Comparison of ENCODE assay signal across 35 cellular contexts in genomic region chr2:76311713-76312112, GRCh38.
"Had no signal": no experiment of that assay in that cellular context is flagged by ENCODE, and none has a peak within 500 bp of the region (broad histone marks: within the 10 kb centered on the region; RNA-seq: fewer than 3 reads in every experiment).

No MANE protein-coding gene starts in this region.

- H3K4me3 Mint-ChIP-seq: activated B cell treated with CpG ODN at 0.5 μM for 24 hours; activated CD4-positive, alpha-beta memory T cell treated with anti-CD3 and anti-CD28 coated beads for 36 hours; activated CD4-positive, alpha-beta T cell treated with anti-CD3 and anti-CD28 coated beads, Interleukin-2, amount 10 ng/mL, durations not matched to agents 24 days and 14 days; activated CD8-positive, alpha-beta T cell treated with anti-CD3 and anti-CD28 coated beads for 36 hours; activated naive CD4-positive, alpha-beta T cell treated with anti-CD3 and anti-CD28 coated beads for 36 hours; activated naive CD8-positive, alpha-beta T cell treated with anti-CD3 and anti-CD28 coated beads for 36 hours; activated T-cell treated with anti-CD3 and anti-CD28 coated beads, Interleukin-2, amount 50 U/mL, for 4 hours; activated T-cell treated with anti-CD3 and anti-CD28 coated beads, Interleukin-2, amount 50 U/mL, for 72 hours; activated T-helper 1 cell treated with anti-CD3 and anti-CD28 coated beads, Interleukin-12 subunit alpha, Interleukin-12 subunit beta, Interleukin-2, Interleukin-4 antibody, amounts not matched to agents 30 ng/mL and 10 ng/mL and 1 ng/mL, durations not matched to agents 14 hours and 24 hours and 36 hours; activated T-helper 17 cell treated with anti-CD3 and anti-CD28 coated beads, Interleukin-2, amount 50 U/mL, for 72 hours; T-helper 1 cell treated with Interleukin-12 subunit alpha and Interleukin-12 subunit beta and Interleukin-4 antibody, amounts not matched to agents 30 μg/mL and 1 μg/mL, for 36 hours; T-helper 2 cell treated with Interferon-gamma antibody and Interleukin-4, amounts not matched to agents 5 μg/mL and 100 μg/mL, for 36 hours had no signal

- H3K36me3 Mint-ChIP-seq: activated CD4-positive, alpha-beta memory T cell treated with anti-CD3 and anti-CD28 coated beads for 36 hours; activated naive CD8-positive, alpha-beta T cell treated with anti-CD3 and anti-CD28 coated beads for 36 hours had no signal

- DNase-seq: activated B cell treated with CpG ODN at 0.5 μM for 24 hours; activated CD4-positive, alpha-beta memory T cell treated with anti-CD3 and anti-CD28 coated beads for 36 hours; activated CD4-positive, alpha-beta T cell treated with anti-CD3 and anti-CD28 coated beads for 4 hours; activated CD4-positive, alpha-beta T cell treated with anti-CD3 and anti-CD28 coated beads, Interleukin-2, amount 10 ng/mL, durations not matched to agents 24 days and 14 days; activated CD4-positive, alpha-beta T cell treated with anti-CD3 and anti-CD28 coated beads, Interleukin-2, amount 50 U/mL, for 1 hour; activated CD4-positive, alpha-beta T cell treated with anti-CD3 and anti-CD28 coated beads, Interleukin-2, amount 50 U/mL, for 4 hours; activated CD4-positive, CD25-positive, alpha-beta regulatory T cell treated with anti-CD3 and anti-CD28 coated beads, Interleukin-2, amount 50 U/mL, for 72 hours; activated CD8-positive, alpha-beta memory T cell treated with anti-CD3 and anti-CD28 coated beads, Interleukin-2, amount 50 U/mL, for 4 hours; activated CD8-positive, alpha-beta T cell treated with anti-CD3 and anti-CD28 coated beads for 36 hours; activated effector memory CD4-positive, alpha-beta T cell treated with anti-CD3 and anti-CD28 coated beads, Interleukin-2, amount 50 U/mL, for 16 hours; activated gamma-delta T cell treated with Interleukin-2 at 50 U/mL for 16 hours; activated naive CD4-positive, alpha-beta T cell; activated naive CD4-positive, alpha-beta T cell treated with anti-CD3 and anti-CD28 coated beads for 36 hours; activated naive CD4-positive, alpha-beta T cell treated with anti-CD3 and anti-CD28 coated beads, Interleukin-2, amount 50 U/mL, for 16 hours; activated naive CD8-positive, alpha-beta T cell treated with anti-CD3 and anti-CD28 coated beads for 36 hours; activated T-cell treated with anti-CD3 and anti-CD28 coated beads for 4 hours; activated T-cell treated with anti-CD3 and anti-CD28 coated beads, Interleukin-2, amount 50 U/mL, for 1 hour; activated T-cell treated with anti-CD3 and anti-CD28 coated beads, Interleukin-2, amount 50 U/mL, for 4 hours; activated T-cell treated with anti-CD3 and anti-CD28 coated beads, Interleukin-2, amount 50 U/mL, for 72 hours; adrenal gland; amniotic stem cell; aorta; body of pancreas; brain microvascular endothelial cell; central memory CD4-positive, alpha-beta T cell; T-helper 1 cell; T-helper 2 cell; T-helper 9 cell had no signal

- H3K27me3 Mint-ChIP-seq: activated B cell treated with CpG ODN at 0.5 μM for 24 hours; activated CD4-positive, alpha-beta memory T cell treated with anti-CD3 and anti-CD28 coated beads for 36 hours; activated CD4-positive, alpha-beta T cell treated with anti-CD3 and anti-CD28 coated beads, Interleukin-2, amount 10 ng/mL, durations not matched to agents 24 days and 14 days; activated CD8-positive, alpha-beta T cell treated with anti-CD3 and anti-CD28 coated beads for 36 hours; activated naive CD8-positive, alpha-beta T cell treated with anti-CD3 and anti-CD28 coated beads for 36 hours; activated T-helper 17 cell treated with anti-CD3 and anti-CD28 coated beads, Interleukin-2, amount 50 U/mL, for 72 hours had no signal

- H3K4me1 ChIP-seq: adrenal gland, body of pancreas, breast epithelium had no signal

- H3K27me3 ChIP-seq: adrenal gland, body of pancreas, brain microvascular endothelial cell, breast epithelium had no signal

- H3K4me3 ChIP-seq: adrenal gland, body of pancreas, breast epithelium had no signal

- H3K9me3 ChIP-seq: adrenal gland, body of pancreas, breast epithelium had no signal

- H3K27ac ChIP-seq: adrenal gland, body of pancreas, brain microvascular endothelial cell, breast epithelium, VCaP had no signal

- H3K36me3 ChIP-seq: adrenal gland, brain microvascular endothelial cell, breast epithelium had no signal

- H3K27ac Mint-ChIP-seq: activated B cell treated with CpG ODN at 0.5 μM for 24 hours; activated CD4-positive, alpha-beta memory T cell treated with anti-CD3 and anti-CD28 coated beads for 36 hours; activated CD4-positive, alpha-beta T cell treated with anti-CD3 and anti-CD28 coated beads, Interleukin-2, amount 10 ng/mL, durations not matched to agents 24 days and 14 days; activated CD8-positive, alpha-beta T cell treated with anti-CD3 and anti-CD28 coated beads for 36 hours; activated naive CD4-positive, alpha-beta T cell treated with anti-CD3 and anti-CD28 coated beads for 36 hours; activated naive CD4-positive, alpha-beta T cell treated with anti-CD3 and anti-CD28 coated beads, Interleukin-2, amount 50 U/mL, for 72 hours; activated naive CD8-positive, alpha-beta T cell treated with anti-CD3 and anti-CD28 coated beads for 36 hours; activated T-cell treated with anti-CD3 and anti-CD28 coated beads, Interleukin-2, amount 50 U/mL, for 72 hours; activated T-helper 1 cell treated with anti-CD3 and anti-CD28 coated beads, Interleukin-12 subunit alpha, Interleukin-12 subunit beta, Interleukin-2, Interleukin-4 antibody, amounts not matched to agents 30 ng/mL and 10 ng/mL and 1 ng/mL, durations not matched to agents 14 hours and 24 hours and 36 hours; activated T-helper 17 cell treated with anti-CD3 and anti-CD28 coated beads, Interleukin-2, amount 50 U/mL, for 72 hours; T-helper 1 cell treated with Interleukin-12 subunit alpha and Interleukin-12 subunit beta and Interleukin-4 antibody, amounts not matched to agents 30 μg/mL and 1 μg/mL, for 36 hours; T-helper 2 cell treated with Interferon-gamma antibody and Interleukin-4, amounts not matched to agents 5 μg/mL and 100 μg/mL, for 36 hours had no signal

- H3K4me1 Mint-ChIP-seq: activated B cell treated with CpG ODN at 0.5 μM for 24 hours; activated CD4-positive, alpha-beta T cell treated with anti-CD3 and anti-CD28 coated beads, Interleukin-2, amount 10 ng/mL, durations not matched to agents 24 days and 14 days; activated naive CD8-positive, alpha-beta T cell treated with anti-CD3 and anti-CD28 coated beads for 36 hours; activated T-helper 17 cell treated with anti-CD3 and anti-CD28 coated beads, Interleukin-2, amount 50 U/mL, for 72 hours had no signal

- ATAC-seq: activated CD8-positive, alpha-beta T cell treated with anti-CD3 and anti-CD28 coated beads for 36 hours; activated naive CD4-positive, alpha-beta T cell treated with anti-CD3 and anti-CD28 coated beads, Interleukin-2, amount 50 U/mL, for 72 hours; activated T-cell treated with anti-CD3 and anti-CD28 coated beads, Interleukin-2, amount 50 U/mL, for 4 hours; activated T-cell treated with anti-CD3 and anti-CD28 coated beads, Interleukin-2, amount 50 U/mL, for 72 hours; activated T-helper 17 cell treated with anti-CD3 and anti-CD28 coated beads, Interleukin-2, amount 50 U/mL, for 72 hours; body of pancreas had no signal
